12 cellular contexts compared by ENCODE assay signal in genomic region chrY:13705197-13705596, GRCh38. TPM values are rescaled to one million over a fixed set of nuclear protein-coding genes. Genes with fewer than 3 reads are reported as not detected.
DNase-seq lines count a peak whose midpoint lies in the region; TF ChIP-seq lines count a peak whose summit lies in the region.
"Had no signal": no experiment of that assay in that cellular context is flagged by ENCODE, and none has a peak within 500 bp of the region (broad histone marks: within the 10 kb centered on the region; RNA-seq: fewer than 3 reads in every experiment).

No MANE protein-coding gene starts in this region.

- peak overlapping the region in 2 of 7 donors; percentile 92 to 100 for H3K4me3 Mint-ChIP-seq in CD8-positive, alpha-beta memory T cell
- H3K4me3 Mint-ChIP-seq: activated T-cell treated with anti-CD3 and anti-CD28 coated beads, Interleukin-2, amount 50 U/mL, for 24 hours had no signal

- H3K27ac Mint-ChIP-seq in CD8-positive, alpha-beta memory T cell, result peak overlapping the region in 2 of 8 donors; percentile 61 to 100
- H3K27ac Mint-ChIP-seq: activated T-cell treated with anti-CD3 and anti-CD28 coated beads, Interleukin-2, amount 50 U/mL, for 24 hours had no signal

- H3K79me2 ChIP-seq in parathyroid adenoma, result no peaks in the 10 kb centered on the region

- H3K27me3 Mint-ChIP-seq in CD8-positive, alpha-beta memory T cell, result no peaks in the 10 kb centered on the region
- H3K27me3 Mint-ChIP-seq: activated T-cell treated with anti-CD3 and anti-CD28 coated beads, Interleukin-2, amount 50 U/mL, for 24 hours had no signal

- H3K9ac ChIP-seq in duodenal mucosa (ENCODE audit: low read depth in 1 of 2, low read length in 2 of 2) (peak overlapping the region in 1 of 2 donors; percentile 71), parathyroid adenoma (no peak overlapping the region)

- peak overlapping the region; percentile 78 for H3K4me2 ChIP-seq in parathyroid adenoma (ENCODE audit: low read length)

- TF ChIP-seq CTCF in parathyroid adenoma (IDR thresholded peaks at IDR 0.05), result no peak

- H3K27ac ChIP-seq in CD8-positive, alpha-beta memory T cell (ENCODE audit: low read depth, low read length), result no peak overlapping the region
- H3K27ac ChIP-seq in duodenal mucosa (ENCODE audit: low read depth, low read length) (no peak overlapping the region), parathyroid adenoma (no peak overlapping the region), SJCRH30 (no peak overlapping the region)

- POLR2A ChIA-PET in CD8-positive, alpha-beta memory T cell (lab: Charles Lee), result interaction anchor here (2.0 kb wide), 1 partner anchor 226 kb away, joined by 23 read pairs; the partner anchor contains the start of gene UTY

- peaks cover 0 to 12% (median 0%) of the 10 kb centered on the region in 3 donors for H3K36me3 Mint-ChIP-seq in CD8-positive, alpha-beta memory T cell

- CTCF ChIA-PET in CD8-positive, alpha-beta memory T cell (lab: Charles Lee), result no interaction called here

- H3K9me3 ChIP-seq in CD8-positive, alpha-beta memory T cell (ENCODE audit: low read length), result no peaks in the 10 kb centered on the region
- no peaks in the 10 kb centered on the region for H3K9me3 ChIP-seq in duodenal mucosa (ENCODE audit: control insufficient read depth in 1 of 2, low read length in 2 of 2)
- no peaks in the 10 kb centered on the region for H3K9me3 ChIP-seq in parathyroid adenoma (ENCODE audit: control insufficient read depth, low read length)
- no peaks in the 10 kb centered on the region for H3K9me3 ChIP-seq in SJCRH30 (replicated peaks)
- H3K9me3 ChIP-seq: mucosa of descending colon had no signal

- peaks cover 13% of the 10 kb centered on the region for H3K4me1 ChIP-seq in CD8-positive, alpha-beta memory T cell (ENCODE audit: insufficient read depth, low read length)
- H3K4me1 ChIP-seq in duodenal mucosa (ENCODE audit: control insufficient read depth in 1 of 2, insufficient read depth in 2 of 2, low read length in 2 of 2) (no peaks in the 10 kb centered on the region), parathyroid adenoma (no peaks in the 10 kb centered on the region), SJCRH30 (no peaks in the 10 kb centered on the region)

- no peaks in the 10 kb centered on the region for H3K36me3 ChIP-seq in CD8-positive, alpha-beta memory T cell (ENCODE audit: insufficient read depth, low read length)
- H3K36me3 ChIP-seq in duodenal mucosa (ENCODE audit: control insufficient read depth in 1 of 2, insufficient read depth in 2 of 2, low read length in 2 of 2), result no peaks in the 10 kb centered on the region
- H3K36me3 ChIP-seq in parathyroid adenoma (ENCODE audit: control insufficient read depth, insufficient read depth, low read length), result no peaks in the 10 kb centered on the region
- no peaks in the 10 kb centered on the region for H3K36me3 ChIP-seq in SJCRH30

- no peaks in the 10 kb centered on the region for H3K9me3 Mint-ChIP-seq in CD8-positive, alpha-beta memory T cell
- H3K9me3 Mint-ChIP-seq: activated T-cell treated with anti-CD3 and anti-CD28 coated beads, Interleukin-2, amount 50 U/mL, for 24 hours had no signal

- H2AFZ ChIP-seq in parathyroid adenoma, result no peak overlapping the region

- peak overlapping the region; percentile 62 for H3K4me3 ChIP-seq in CD8-positive, alpha-beta memory T cell (ENCODE audit: low read length)
- peak overlapping the region; percentile 70 to 80 for H3K4me3 ChIP-seq in duodenal mucosa (ENCODE audit: low read depth in 1 of 2, low read length in 2 of 2)
- peak overlapping the region; percentile 56 for H3K4me3 ChIP-seq in parathyroid adenoma (ENCODE audit: low read depth, low read length)
- H3K4me3 ChIP-seq in SJCRH30, result no peak overlapping the region
- H3K4me3 ChIP-seq: mucosa of descending colon had no signal

- DNase-seq in CD8-positive, alpha-beta memory T cell, result no peak
- DNase-seq in M059J (ENCODE audit: low read depth) (peak; percentile 0), SJCRH30 (no peak), NCI-H146 (lab: John Stamatoyannopoulos, UW) (no peak), NCI-H446 treated with DMSO at 0.1 percent for 48 hours (lab: John Stamatoyannopoulos, UW) (no peak)
- DNase-seq: activated T-cell treated with anti-CD3 and anti-CD28 coated beads, Interleukin-2, amount 50 U/mL, for 24 hours; NCI-H1436 treated with DMSO at 0.1 percent for 48 hours; stimulated activated CD4-positive, alpha-beta T cell treated with anti-CD3 and anti-CD28 coated beads, Interleukin-4, amount 100 ng/mL, for 1 hour had no signal

- H3K27me3 ChIP-seq in CD8-positive, alpha-beta memory T cell (ENCODE audit: insufficient read depth, low read length, poor library complexity, severe bottlenecking), result no peaks in the 10 kb centered on the region
- no peaks in the 10 kb centered on the region for H3K27me3 ChIP-seq in duodenal mucosa (ENCODE audit: control insufficient read depth in 1 of 2, insufficient read depth in 2 of 2, low read length in 2 of 2)
- no peaks in the 10 kb centered on the region for H3K27me3 ChIP-seq in parathyroid adenoma (ENCODE audit: control insufficient read depth, insufficient read depth, low read length)
- H3K27me3 ChIP-seq in SJCRH30, result no peaks in the 10 kb centered on the region

- H3K4me1 Mint-ChIP-seq in CD8-positive, alpha-beta memory T cell, result peaks cover 0 to 31% (median 0%) of the 10 kb centered on the region in 3 donors

RNA-seq across cellular contexts. Expression of gene TMSB4Y, which starts 1.5 kb away (rescaled TPM):
- total RNA-seq in CD8-positive, alpha-beta memory T cell, result 1 to 10 TPM; 1.4 to 1.8 TPM
- not detected for polyA plus RNA-seq in CD8-positive, alpha-beta memory T cell
- 0.15 TPM in 1 of 2 replicates, not detected in the other for total RNA-seq in M059J (2014; rRNA removed; shearing (Covaris generic))
- total RNA-seq in SJCRH30 (2014; rRNA removed; shearing (Covaris generic)), result not detected in 2 replicates
- total RNA-seq: esophagus mucosa had no signal
